In genomic region chr3:49718419-49719213, GRCh38 we compare ENCODE assay signal across 8 cellular contexts. TPM values are rescaled to one million over a fixed set of nuclear protein-coding genes. Genes with fewer than 3 reads are reported as not detected.
DNase-seq lines count a peak whose midpoint lies in the region; ATAC-seq, FAIRE-seq and TF ChIP-seq lines count a peak whose summit lies in the region.

No MANE protein-coding gene starts in this region.

- H3K4me3 ChIP-seq in CD8-positive, alpha-beta memory T cell (ENCODE audit: low read length): peak overlapping the region; percentile 76
- H3K4me3 ChIP-seq in epithelial cell of proximal tubule (ENCODE audit: low read depth, low read length): peak overlapping the region; percentile 44
- peak overlapping the region in 1 of 2 donors; percentile 87 for H3K4me3 ChIP-seq in neuronal stem cell (ENCODE audit: low read length in 2 of 2)

- peaks cover 25% of the 10 kb centered on the region for H3K79me1 ChIP-seq in neuronal stem cell (ENCODE audit: low read depth, low read length)

- peak overlapping the region; percentile 76 for H2BK120ac ChIP-seq in neuronal stem cell (ENCODE audit: low read depth, low read length)

- no peaks in the 10 kb centered on the region for H3K9me3 Mint-ChIP-seq in CD8-positive, alpha-beta memory T cell

- DNase-seq in CD8-positive, alpha-beta memory T cell: no peak
- DNase-seq in NCI-H69 (lab: John Stamatoyannopoulos, UW) (peak; percentile 28), epithelial cell of proximal tubule (ENCODE audit: low read depth) (no peak), neuronal stem cell (ENCODE audit: low spot score) (no peak), medulla oblongata (ENCODE audit: extremely low spot score) (no peak), RCC 7860 (ENCODE audit: low spot score) (no peak)

- peak overlapping the region; percentile 75 for H2BK15ac ChIP-seq in neuronal stem cell (ENCODE audit: low read length)

- FAIRE-seq in RCC 7860 (lab: Jason Lieb, UNC): no peak

- CTCF ChIA-PET in CD8-positive, alpha-beta memory T cell (lab: Charles Lee): interaction anchor here (0.7 to 2.7 kb wide), 13 partner anchors 10 to 178 kb away, joined by 3 to 14 read pairs (median 3); partner anchors contain the start of gene INKA1

- peaks cover 13% of the 10 kb centered on the region for H3K4me1 ChIP-seq in CD8-positive, alpha-beta memory T cell (ENCODE audit: insufficient read depth, low read length)
- H3K4me1 ChIP-seq in neuronal stem cell (ENCODE audit: control insufficient read depth in 2 of 2, insufficient read depth in 1 of 2, low read depth in 1 of 2, low read length in 2 of 2): peaks cover 9 to 14% of the 10 kb centered on the region in 2 donors

- peaks cover 28 to 47% (median 33%) of the 10 kb centered on the region in 3 donors for H3K4me1 Mint-ChIP-seq in CD8-positive, alpha-beta memory T cell

- H2BK5ac ChIP-seq in neuronal stem cell (ENCODE audit: low read length): peak overlapping the region; percentile 87

- peak overlapping the region; percentile 100 for H3K23ac ChIP-seq in neuronal stem cell (ENCODE audit: low read depth, low read length, poor library complexity)

- H3K27ac ChIP-seq in CD8-positive, alpha-beta memory T cell (ENCODE audit: low read depth, low read length): no peak overlapping the region
- no peak overlapping the region for H3K27ac ChIP-seq in neuronal stem cell (replicated peaks; ENCODE audit: low read length)

- peak overlapping the region; percentile 98 for H4K8ac ChIP-seq in neuronal stem cell (ENCODE audit: low read depth, low read length)

- peak overlapping the region; percentile 86 to 97 (median 92) for H3K27ac Mint-ChIP-seq in CD8-positive, alpha-beta memory T cell

- peak overlapping the region; percentile 97 for H3K18ac ChIP-seq in neuronal stem cell (ENCODE audit: low read length)

- H3K4me3 Mint-ChIP-seq in CD8-positive, alpha-beta memory T cell: peak overlapping the region; percentile 91 to 96 (median 91)

- ATAC-seq in GM18498 (IDR thresholded peaks at IDR 0.05; ENCODE audit: unreplicated experiment) (no peak), HG03460 (IDR thresholded peaks at IDR 0.05; ENCODE audit: unreplicated experiment) (no peak)

- H3K9me3 ChIP-seq in CD8-positive, alpha-beta memory T cell (ENCODE audit: low read length): no peaks in the 10 kb centered on the region
- peaks cover 0 to 3% of the 10 kb centered on the region in 2 donors for H3K9me3 ChIP-seq in neuronal stem cell (replicated peaks in 1 of 2; ENCODE audit: control insufficient read depth in 2 of 2, insufficient read depth in 1 of 2, low read depth in 1 of 2, low read length in 2 of 2)

- H3K36me3 ChIP-seq in CD8-positive, alpha-beta memory T cell (ENCODE audit: insufficient read depth, low read length): no peaks in the 10 kb centered on the region
- peaks cover 33 to 70% of the 10 kb centered on the region in 2 donors for H3K36me3 ChIP-seq in neuronal stem cell (replicated peaks in 1 of 2; ENCODE audit: control insufficient read depth in 2 of 2, insufficient read depth in 2 of 2, low read length in 2 of 2)

- peak overlapping the region; percentile 84 for H2BK12ac ChIP-seq in neuronal stem cell (ENCODE audit: low read length)

- H3K14ac ChIP-seq in neuronal stem cell (ENCODE audit: low read length): peak overlapping the region; percentile 98

- peak overlapping the region; percentile 95 for H2AK5ac ChIP-seq in neuronal stem cell (ENCODE audit: low read depth, low read length)

- peak overlapping the region; percentile 66 for H3K4ac ChIP-seq in neuronal stem cell (ENCODE audit: low read length)

- no peaks in the 10 kb centered on the region for H3K27me3 ChIP-seq in CD8-positive, alpha-beta memory T cell (ENCODE audit: insufficient read depth, low read length, poor library complexity, severe bottlenecking)
- no peaks in the 10 kb centered on the region for H3K27me3 ChIP-seq in neuronal stem cell (ENCODE audit: control insufficient read depth in 3 of 3, insufficient read depth in 3 of 3, low read depth in 1 of 3, low read length in 3 of 3)

- peaks cover 0 to 34% (median 0%) of the 10 kb centered on the region in 3 donors for H3K36me3 Mint-ChIP-seq in CD8-positive, alpha-beta memory T cell

- H3K4me2 ChIP-seq in neuronal stem cell (ENCODE audit: insufficient read depth, low read length, poor library complexity, severe bottlenecking): peak overlapping the region; percentile 100

- H3K27me3 Mint-ChIP-seq in CD8-positive, alpha-beta memory T cell: peaks cover 0 to 2% of the 10 kb centered on the region in 2 donors

- H3K9ac ChIP-seq in neuronal stem cell (ENCODE audit: low read depth, low read length, poor library complexity): peak overlapping the region; percentile 99

- no CpG with 5 or more reads among the region's 77 CpGs for whole genome bisulfite sequencing in neuronal stem cell (ENCODE audit: extremely low coverage in 2 of 2, insufficient read length in 2 of 2, insufficient replicate concordance in 1 of 2), 2 donors

- POLR2A ChIA-PET in CD8-positive, alpha-beta memory T cell (lab: Charles Lee): interaction anchor here (0.5 to 1.0 kb wide), 5 partner anchors 8 to 178 kb away, joined by 3 to 4 read pairs (median 3); partner anchors contain the start of genes INKA1 and IP6K1

- no peak for TF ChIP-seq CTCF in epithelial cell of proximal tubule (conservative IDR thresholded peaks at IDR 0.05; ENCODE audit: low read depth, low read length)

- no peak overlapping the region for H2AFZ ChIP-seq in neuronal stem cell (ENCODE audit: low read length)

- no peak overlapping the region for H4K91ac ChIP-seq in neuronal stem cell (ENCODE audit: low read depth, low read length, poor library complexity)

RNA-seq across cellular contexts. Expression of gene AMIGO3, which starts 0.9 kb away (rescaled TPM):
- under 1 TPM; 0.15 to 0.31 TPM for total RNA-seq in CD8-positive, alpha-beta memory T cell
- polyA plus RNA-seq in CD8-positive, alpha-beta memory T cell: 1.5 TPM
- total RNA-seq in epithelial cell of proximal tubule: 0.07 and 0.86 TPM in 2 replicates
- 1.0 TPM for polyA plus RNA-seq in neuronal stem cell (2013, experiment 1 of 2)
- 0.93 TPM for polyA plus RNA-seq in neuronal stem cell (2013, experiment 2 of 2)

RNA-seq across cellular contexts. Expression of gene GMPPB, which starts 5.1 kb away (rescaled TPM):
- 10 to 100 TPM; 52.6 to 53.8 TPM for total RNA-seq in CD8-positive, alpha-beta memory T cell
- 24.6 TPM for polyA plus RNA-seq in CD8-positive, alpha-beta memory T cell
- 50.4 and 88.9 TPM in 2 replicates for total RNA-seq in epithelial cell of proximal tubule
- polyA plus RNA-seq in neuronal stem cell (2013, experiment 1 of 2): 7.4 TPM
- 7.4 TPM for polyA plus RNA-seq in neuronal stem cell (2013, experiment 2 of 2)

RNA-seq across cellular contexts. Expression of gene RNF123, which starts 29.3 kb away (rescaled TPM):
- total RNA-seq in CD8-positive, alpha-beta memory T cell: 10 to 100 TPM; 38.8 to 43.7 TPM
- 20.7 TPM for polyA plus RNA-seq in CD8-positive, alpha-beta memory T cell
- total RNA-seq in epithelial cell of proximal tubule: 18.0 and 19.0 TPM in 2 replicates
- polyA plus RNA-seq in neuronal stem cell (2013, experiment 1 of 2): 21.9 TPM
- 20.9 TPM for polyA plus RNA-seq in neuronal stem cell (2013, experiment 2 of 2)

RNA-seq across cellular contexts. Expression of gene MST1, which starts 29.3 kb away (rescaled TPM):
- 1 to 10 TPM; 6.0 to 8.5 TPM for total RNA-seq in CD8-positive, alpha-beta memory T cell
- 0.31 TPM for polyA plus RNA-seq in CD8-positive, alpha-beta memory T cell
- total RNA-seq in epithelial cell of proximal tubule: 4.3 and 5.5 TPM in 2 replicates
- 10.4 TPM for polyA plus RNA-seq in neuronal stem cell (2013, experiment 1 of 2)
- polyA plus RNA-seq in neuronal stem cell (2013, experiment 2 of 2): 11.3 TPM

RNA-seq across cellular contexts. Expression of gene APEH, which starts 44.5 kb away (rescaled TPM):
- 100 to 1,000 TPM; 190 to 194 TPM for total RNA-seq in CD8-positive, alpha-beta memory T cell
- 119 TPM for polyA plus RNA-seq in CD8-positive, alpha-beta memory T cell
- 126 and 199 TPM in 2 replicates for total RNA-seq in epithelial cell of proximal tubule
- 50.1 TPM for polyA plus RNA-seq in neuronal stem cell (2013, experiment 1 of 2)
- 46.8 TPM for polyA plus RNA-seq in neuronal stem cell (2013, experiment 2 of 2)
